ENCODE assay signal across 18 cellular contexts in genomic region chr3:88767746-88768145, GRCh38.
A peak's percentile ranks its signal among the peaks of the same experiment; 100 is the strongest.
DNase-seq lines count a peak whose midpoint lies in the region; ATAC-seq and TF ChIP-seq lines count a peak whose summit lies in the region.
"Had no signal": no experiment of that assay in that cellular context is flagged by ENCODE, and none has a peak within 500 bp of the region (broad histone marks: within the 10 kb centered on the region; RNA-seq: fewer than 3 reads in every experiment).

No MANE protein-coding gene starts in this region.

- CTCF ChIA-PET in GM10248 (lab: Yijun Ruan, JAX): interaction anchor here (1.1 kb wide), 1 partner anchor 18 kb away, joined by 3 read pairs; no protein-coding TSS in a partner anchor

- ATAC-seq in HG03135 (IDR thresholded peaks at IDR 0.05; ENCODE audit: unreplicated experiment) (no peak), left ventricle myocardium superior (no peak)
- ATAC-seq: CD8-positive, alpha-beta T cell had no signal

- no peak for TF ChIP-seq CTCF in epithelial cell of esophagus (IDR thresholded peaks at IDR 0.05; ENCODE audit: insufficient read depth, low read depth, low read length, missing control alignments)
- no peak for TF ChIP-seq CTCF in GM10248 (IDR thresholded peaks at IDR 0.05; ENCODE audit: control extremely low read depth, extremely low read depth, low read depth, missing control alignments)

- POLR2A ChIA-PET in GM10248 (lab: Yijun Ruan, JAX): no interaction called here

- DNase-seq in GM03348 (ENCODE audit: low spot score) (peak; percentile 8), HT1080 (ENCODE audit: low read depth) (peak; percentile 5), epithelial cell of esophagus (ENCODE audit: low read depth) (peak; percentile 13), glomerular visceral epithelial cell (ENCODE audit: extremely low spot score) (peak; percentile 18), GM10248 (ENCODE audit: extremely low spot score) (no peak), T-helper 1 cell (no peak), left ventricle myocardium superior (no peak)
- DNase-seq: CD4-positive, CD25-positive, alpha-beta regulatory T cell; CD8-positive, alpha-beta T cell; DMS 273 treated with DMSO at 0.1 percent for 48 hours; DMS79; EL; GDM1; GM23248; H7; HCEC 1CT had no signal

- no peak overlapping the region for H3K4me3 ChIP-seq in epithelial cell of esophagus (ENCODE audit: low read length)
- H3K4me3 ChIP-seq: BLaER1, GM23248 had no signal

- intact Hi-C loops in left ventricle myocardium superior (cut with micrococcal nuclease): no loop called here

Comparison
In these comparisons a context has a peak if more than half of its experiments do, and no peak if none do; other contexts are left out.
1. DNase-seq: peak in GM03348 (single experiment), HT1080 (single experiment), epithelial cell of esophagus (single experiment) and glomerular visceral epithelial cell (single experiment); none in GM10248 (single experiment), T-helper 1 cell (0 of 5) and left ventricle myocardium superior (single experiment).